12 cellular contexts compared by ENCODE assay signal in the genomic region with DNA sequence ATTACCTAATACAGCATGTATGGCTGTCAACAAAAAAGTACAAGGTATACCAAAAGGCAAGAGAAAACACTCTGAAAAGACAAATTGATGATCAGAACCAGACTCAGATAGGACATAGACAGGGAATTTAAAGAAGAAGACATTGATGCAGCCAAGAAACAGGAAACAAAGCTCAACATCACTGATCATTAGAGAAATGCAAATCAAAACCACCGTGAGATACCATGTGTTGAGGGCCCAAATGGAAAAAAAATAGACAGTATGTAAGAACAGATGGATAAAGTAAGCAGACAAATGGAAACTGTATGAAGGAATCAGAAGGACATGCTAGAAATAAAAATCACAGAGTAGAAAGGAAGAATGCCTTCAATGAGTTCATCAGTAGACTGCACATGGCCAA. TPM values are rescaled to one million over a fixed set of nuclear protein-coding genes. Genes with fewer than 3 reads are reported as not detected.
"Had no signal": no experiment of that assay in that cellular context is flagged by ENCODE, and none has a peak within 500 bp of the region (broad histone marks: within the 10 kb centered on the region; RNA-seq: fewer than 3 reads in every experiment).

No MANE protein-coding gene starts in this region.

- H3K4me3 Mint-ChIP-seq: activated naive CD8-positive, alpha-beta T cell treated with anti-CD3 and anti-CD28 coated beads, Interleukin-2, amount 10 ng/mL, durations not matched to agents 7 days and 5 days; T-helper 17 cell had no signal

- H3K27me3 Mint-ChIP-seq: activated naive CD8-positive, alpha-beta T cell treated with anti-CD3 and anti-CD28 coated beads, Interleukin-2, amount 10 ng/mL, durations not matched to agents 7 days and 5 days; naive thymus-derived CD4-positive, alpha-beta T cell; T-helper 17 cell had no signal

- DNase-seq: activated CD4-positive, alpha-beta T cell treated with anti-CD3 and anti-CD28 coated beads, Interleukin-2, amount 50 U/mL, for 4 hours; activated naive CD8-positive, alpha-beta T cell treated with anti-CD3 and anti-CD28 coated beads, Interleukin-2, amount 10 ng/mL, durations not matched to agents 7 days and 5 days; dorsolateral prefrontal cortex; foreskin fibroblast; glutamatergic neuron; left colon; naive thymus-derived CD4-positive, alpha-beta T cell; posterior cingulate gyrus; SK-N-SH; stimulated activated CD4-positive, alpha-beta T cell treated with anti-CD3 and anti-CD28 coated beads, Interleukin-4, amount 100 ng/mL, for 4 hours; T-helper 17 cell; transverse colon had no signal

- H3K27ac Mint-ChIP-seq: activated naive CD8-positive, alpha-beta T cell treated with anti-CD3 and anti-CD28 coated beads, Interleukin-2, amount 10 ng/mL, durations not matched to agents 7 days and 5 days had no signal

- ATAC-seq: left colon; naive thymus-derived CD4-positive, alpha-beta T cell; T-helper 17 cell had no signal

RNA-seq across cellular contexts. Expression of a gene that starts 23.3 kb away (rescaled TPM):
- polyA plus RNA-seq: SK-N-SH had no signal
